Comparison of ENCODE assay signal across 14 cellular contexts in genomic region chr17:78532922-78533640, GRCh38. TPM values are rescaled to one million over a fixed set of nuclear protein-coding genes. Genes with fewer than 3 reads are reported as not detected.
A peak's percentile ranks its signal among the peaks of the same experiment; 100 is the strongest.
DNase-seq lines count a peak whose midpoint lies in the region; ATAC-seq and TF ChIP-seq lines count a peak whose summit lies in the region.
"Had no signal": no experiment of that assay in that cellular context is flagged by ENCODE, and none has a peak within 500 bp of the region (broad histone marks: within the 10 kb centered on the region; RNA-seq: fewer than 3 reads in every experiment).

No MANE protein-coding gene starts in this region.

- H3K36me3 Mint-ChIP-seq in H9 (ENCODE audit: insufficient read depth in 1 of 3, low read depth in 3 of 3) = peaks cover 0 to 4% (median 0%) of the 10 kb centered on the region in 3 experiments; a peak in 2 of 7 replicates

- H3K4me1 Mint-ChIP-seq in H9 = peaks cover 5 to 18% of the 10 kb centered on the region in 2 experiments; a peak in 3 of 4 replicates

- H3K27ac ChIP-seq in H9 (ENCODE audit: insufficient read length, low read depth, low read length) = no peak overlapping the region
- H3K27ac ChIP-seq in adrenal gland = no peak overlapping the region
- H3K27ac ChIP-seq: colonic mucosa, tibial nerve had no signal

- intact Hi-C loops in adrenal gland (cut with DNase I) = no loop called here

- no peak overlapping the region; a peak in 2 of 7 replicates for H3K27ac Mint-ChIP-seq in H9

- H2AFZ ChIP-seq in H9 (ENCODE audit: low read length) = no peak overlapping the region

- no peaks in the 10 kb centered on the region for H3K27me3 Mint-ChIP-seq in H9 (ENCODE audit: low read depth)

- no peak overlapping the region for H3K9ac ChIP-seq in H9 (ENCODE audit: extremely low read depth, insufficient read length, low read length)

- no peaks in the 10 kb centered on the region for H3K79me2 ChIP-seq in H9 (ENCODE audit: insufficient read depth, low read length)

- TF ChIP-seq CTCF in AG09309 (IDR thresholded peaks at IDR 0.05; ENCODE audit: control insufficient read depth, insufficient read depth, low read depth, low read length, missing control alignments) (no peak), H9 (conservative IDR thresholded peaks at IDR 0.05) (no peak), adrenal gland (IDR thresholded peaks at IDR 0.05) (no peak), kidney epithelial cell (IDR thresholded peaks at IDR 0.05; ENCODE audit: insufficient read depth, low read length, poor library complexity, severe bottlenecking) (no peak)

- H3K9me3 ChIP-seq in H9 (ENCODE audit: control insufficient read depth, low read depth, low read length) (no peaks in the 10 kb centered on the region), adrenal gland (replicated peaks in 1 of 3) (no peaks in the 10 kb centered on the region)
- H3K9me3 ChIP-seq: colonic mucosa, tibial nerve had no signal

- DNase-seq in AG09309 (ENCODE audit: low read depth) (peak; percentile 48), H9 (peak; percentile 17), adrenal gland (peak in 5 of 7 donors; percentile 14 to 55 (median 40)), kidney epithelial cell (ENCODE audit: low read depth) (peak; percentile 42), NCI-H1092 (lab: John Stamatoyannopoulos, UW) (no peak), cortex of kidney (lab: John Stamatoyannopoulos, UW) (no peak), occipital lobe (lab: John Stamatoyannopoulos, UW) (no peak)
- DNase-seq: DMS 273 treated with DMSO at 0.1 percent for 48 hours, H7, Right ventricle myocardium superior had no signal

- H3K23me2 ChIP-seq in H9 (ENCODE audit: insufficient read length, low read depth, low read length, poor library complexity, severe bottlenecking) = no peaks in the 10 kb centered on the region

- H3K4ac ChIP-seq in H9 (ENCODE audit: low read depth, low read length) = no peak overlapping the region

- H3K18ac ChIP-seq in H9 (ENCODE audit: insufficient read length, low read depth, low read length) = no peak overlapping the region

- H3K4me3 Mint-ChIP-seq in H9 = no peak overlapping the region

- no peak overlapping the region for H2BK20ac ChIP-seq in H9 (ENCODE audit: low read depth, low read length, poor library complexity, severe bottlenecking)

- H3K36me3 ChIP-seq in adrenal gland (replicated peaks in 1 of 2) (no peaks in the 10 kb centered on the region), kidney epithelial cell (ENCODE audit: control insufficient read depth, insufficient read depth, low read length) (no peaks in the 10 kb centered on the region)
- H3K36me3 ChIP-seq: colonic mucosa, tibial nerve had no signal

- H4K91ac ChIP-seq in H9 (ENCODE audit: insufficient read length, low read depth, low read length) = no peak overlapping the region

- H4K8ac ChIP-seq in H9 (replicated peaks; ENCODE audit: insufficient read length, low read depth, low read length) = no peak overlapping the region

- no peak overlapping the region for H2BK120ac ChIP-seq in H9 (ENCODE audit: low read depth, low read length, poor library complexity, severe bottlenecking)

- no peak overlapping the region for H4K5ac ChIP-seq in H9 (ENCODE audit: insufficient read length, low read depth, low read length)

- no peak overlapping the region for H2BK12ac ChIP-seq in H9 (ENCODE audit: insufficient read length, low read depth, low read length)

- H3K79me1 ChIP-seq in H9 (ENCODE audit: insufficient read depth, low read depth, low read length, poor library complexity, severe bottlenecking) = no peaks in the 10 kb centered on the region

- WGBS in H9 (ENCODE audit: extremely low coverage, insufficient read length, low lambda C conversion rate) = no CpG with 5 or more reads among the region's 19 CpGs
- 83 to 94% (median 84%) methylated on average over 14 to 19 of the region's 19 CpGs for WGBS in adrenal gland, 4 donors

- no peak overlapping the region for H3T11ph ChIP-seq in H9 (ENCODE audit: low read length)

- H3K14ac ChIP-seq in H9 (ENCODE audit: insufficient read depth, low read length) = no peak overlapping the region

- H3K23ac ChIP-seq in H9 (ENCODE audit: insufficient read length, low read depth, low read length) = no peak overlapping the region

- no peak overlapping the region for H3K56ac ChIP-seq in H9 (ENCODE audit: insufficient read length, low read depth, low read length)

- H4K20me1 ChIP-seq in H9 (ENCODE audit: control insufficient read depth, insufficient read depth, insufficient read length) = no peaks in the 10 kb centered on the region

- H2BK15ac ChIP-seq in H9 (ENCODE audit: low read depth, low read length) = no peak overlapping the region

- H3K9me3 Mint-ChIP-seq in H9 = no peaks in the 10 kb centered on the region

- no peaks in the 10 kb centered on the region for H3K27me3 ChIP-seq in H9 (ENCODE audit: insufficient read depth, low read length)
- H3K27me3 ChIP-seq in adrenal gland = no peaks in the 10 kb centered on the region
- H3K27me3 ChIP-seq in kidney epithelial cell (ENCODE audit: control insufficient read depth, insufficient read depth, low read length) = no peaks in the 10 kb centered on the region
- H3K27me3 ChIP-seq: colonic mucosa had no signal

- no peak for ATAC-seq in HG02840 (IDR thresholded peaks at IDR 0.05; ENCODE audit: low FRiP score, unreplicated experiment)

- H3K4me2 ChIP-seq in H9 (ENCODE audit: insufficient read depth, insufficient read length, low read length) = no peak overlapping the region

- H3K4me3 ChIP-seq in AG09309 (ENCODE audit: control insufficient read depth, low read depth, low read length) = no peak overlapping the region
- H3K4me3 ChIP-seq in adrenal gland = no peak overlapping the region
- H3K4me3 ChIP-seq in kidney epithelial cell (ENCODE audit: low read depth, low read length) = no peak overlapping the region
- H3K4me3 ChIP-seq: colonic mucosa, tibial nerve had no signal

- no peak for TF ChIP-seq POLR2A in adrenal gland (IDR thresholded peaks at IDR 0.05)

- no peak overlapping the region for H2BK5ac ChIP-seq in H9 (ENCODE audit: insufficient read length, low read length)

- H3K4me1 ChIP-seq in H9 (ENCODE audit: insufficient read depth, low read length) (no peaks in the 10 kb centered on the region), adrenal gland (replicated peaks in 1 of 2) (no peaks in the 10 kb centered on the region)
- H3K4me1 ChIP-seq: colonic mucosa, tibial nerve had no signal

- no peak overlapping the region for H2AK5ac ChIP-seq in H9 (ENCODE audit: insufficient read length, low read length)

RNA-seq across cellular contexts. Expression of gene DNAH17, which starts 44.1 kb away (rescaled TPM):
- total RNA-seq in H9 (2021) (0.13 and 0.33 TPM in 2 replicates), adrenal gland (1 to 10 TPM in 1 of 8 donors, under 1 TPM in 2, not detected in 5; 0.03 to 1.8 (median 0.03) TPM), kidney epithelial cell (0.25 and 1.8 TPM in 2 replicates), occipital lobe (under 0.01 TPM)
- under 1 TPM; 0.08 to 0.74 (median 0.37) TPM for polyA plus RNA-seq in adrenal gland
- total RNA-seq: myocyte, Right ventricle myocardium superior had no signal

Comparison
In these comparisons a context has a peak if more than half of its experiments do, and no peak if none do; other contexts are left out.
1. DNase-seq: peak in AG09309 (single experiment), H9 (single experiment), adrenal gland (5 of 7) and kidney epithelial cell (single experiment); none in NCI-H1092 (single experiment), cortex of kidney (single experiment) and occipital lobe (single experiment).